In the genomic region with DNA sequence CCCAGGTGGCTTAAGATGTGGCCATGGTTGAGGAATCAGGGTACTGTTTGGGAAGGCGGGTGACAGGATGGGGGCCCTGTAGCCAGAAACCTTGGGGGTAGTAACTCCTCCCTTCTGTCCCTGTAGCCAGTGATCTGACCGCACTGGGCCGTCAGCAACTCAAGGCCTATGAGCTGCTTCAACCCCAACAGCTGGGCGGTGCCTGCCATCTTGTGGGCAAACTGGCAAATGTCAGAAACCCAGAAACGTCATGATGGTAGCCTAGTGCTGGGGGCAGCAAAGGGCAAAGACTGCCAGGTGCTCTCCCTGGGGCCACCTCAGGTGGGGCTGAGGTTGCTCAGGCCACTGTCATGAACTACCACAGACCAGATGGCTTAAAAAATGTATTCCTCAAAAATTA, we compare ENCODE assay signal across 9 cellular contexts. TPM values are rescaled to one million over a fixed set of nuclear protein-coding genes. Genes with fewer than 3 reads are reported as not detected.
A peak's percentile ranks its signal among the peaks of the same experiment; 100 is the strongest.
DNase-seq lines count a peak whose midpoint lies in the region; ATAC-seq, FAIRE-seq and TF ChIP-seq lines count a peak whose summit lies in the region.
"Had no signal": no experiment of that assay in that cellular context is flagged by ENCODE, and none has a peak within 500 bp of the region (broad histone marks: within the 10 kb centered on the region; RNA-seq: fewer than 3 reads in every experiment).

No MANE protein-coding gene starts in this region.

- H3K36me3 ChIP-seq in HEK293 (ENCODE audit: control insufficient read depth in 2 of 2, insufficient read depth in 1 of 2, low read length in 2 of 2) (peaks cover 10 to 37% of the 10 kb centered on the region in 2 experiments; a peak in 2 of 3 replicates), endothelial cell of umbilical vein (ENCODE audit: control insufficient read depth in 2 of 2, extremely low read depth in 1 of 2, insufficient read depth in 2 of 2, low read length in 2 of 2) (peaks cover 5 to 17% of the 10 kb centered on the region in 2 experiments), parathyroid adenoma (ENCODE audit: control insufficient read depth, insufficient read depth, low read length) (no peaks in the 10 kb centered on the region)

- peaks cover 50% of the 10 kb centered on the region for H3K4me1 Mint-ChIP-seq in CD4-positive, alpha-beta T cell (ENCODE audit: low read depth)

- H3K4me3 Mint-ChIP-seq in CD4-positive, alpha-beta T cell: peak overlapping the region; percentile 80

- peaks cover 54% of the 10 kb centered on the region for H3K79me2 ChIP-seq in endothelial cell of umbilical vein (ENCODE audit: control insufficient read depth, insufficient read depth, low read length)
- peaks cover 52% of the 10 kb centered on the region for H3K79me2 ChIP-seq in parathyroid adenoma

- dilution Hi-C loops in endothelial cell of umbilical vein (cut with MboI; ENCODE audit: extremely low pct_ligation_motif_present, low sequenced_read_pairs): no loop called here

- H3K27ac ChIP-seq in CD4-positive, alpha-beta T cell (ENCODE audit: low read depth, low read length): no peak overlapping the region
- H3K27ac ChIP-seq in HEK293 (ENCODE audit: extremely low read depth, low read depth, low read length): no peak overlapping the region
- H3K27ac ChIP-seq in endothelial cell of umbilical vein (ENCODE audit: insufficient read depth, low read depth, low read length): no peak overlapping the region
- H3K27ac ChIP-seq in parathyroid adenoma: peak overlapping the region; percentile 1
- H3K27ac ChIP-seq: SJSA1 had no signal

- peak overlapping the region; percentile 27 for H3K27ac Mint-ChIP-seq in CD4-positive, alpha-beta T cell

- no peaks in the 10 kb centered on the region for H3K9me3 Mint-ChIP-seq in CD4-positive, alpha-beta T cell

- no peaks in the 10 kb centered on the region for H3K27me3 ChIP-seq in CD4-positive, alpha-beta T cell (ENCODE audit: control insufficient read depth, insufficient read depth, low read length)
- no peaks in the 10 kb centered on the region for H3K27me3 ChIP-seq in endothelial cell of umbilical vein (ENCODE audit: control insufficient read depth in 2 of 2, insufficient read depth in 2 of 2, low read length in 2 of 2)
- H3K27me3 ChIP-seq in parathyroid adenoma (ENCODE audit: control insufficient read depth, insufficient read depth, low read length): no peaks in the 10 kb centered on the region
- H3K27me3 ChIP-seq: SJSA1 had no signal

- no peaks in the 10 kb centered on the region for H3K9me3 ChIP-seq in CD4-positive, alpha-beta T cell (ENCODE audit: control insufficient read depth, low read length)
- H3K9me3 ChIP-seq in HEK293 (ENCODE audit: control insufficient read depth, insufficient read depth, low read depth, low read length): no peaks in the 10 kb centered on the region
- no peaks in the 10 kb centered on the region for H3K9me3 ChIP-seq in endothelial cell of umbilical vein (replicated peaks; ENCODE audit: control insufficient read depth, insufficient read depth, low read length)
- H3K9me3 ChIP-seq in parathyroid adenoma (ENCODE audit: control insufficient read depth, low read length): no peaks in the 10 kb centered on the region
- H3K9me3 ChIP-seq: SJSA1 had no signal

- intact Hi-C loops in CD4-positive, alpha-beta T cell (cut with DNase I, micrococcal nuclease): loop anchor here in 1 of 2 experiments (5.0 kb wide), 4 partner anchors 83 to 407 kb away; a partner anchor contains a TSS
- intact Hi-C loops in endothelial cell of umbilical vein (cut with micrococcal nuclease): loop anchor here (1.0 to 10.0 kb wide), 3 partner anchors 51 to 461 kb away; no protein-coding TSS in a partner anchor

- H3K4me3 ChIP-seq in HEK293 (ENCODE audit: low read depth, low read length): no peak overlapping the region
- no peak overlapping the region for H3K4me3 ChIP-seq in endothelial cell of umbilical vein (replicated peaks in 1 of 3; ENCODE audit: insufficient read depth in 1 of 3, low read depth in 1 of 3, low read length in 3 of 3)
- no peak overlapping the region for H3K4me3 ChIP-seq in parathyroid adenoma (ENCODE audit: low read depth, low read length)
- H3K4me3 ChIP-seq: SJSA1 had no signal

- POLR2A ChIA-PET in CD4-positive, alpha-beta T cell (lab: Charles Lee): no interaction called here
- POLR2A ChIA-PET in HEK293 (lab: Yijun Ruan, JAX) (no interaction called here), endothelial cell of umbilical vein (lab: Charles Lee) (no interaction called here)

- H3K4me1 ChIP-seq in HEK293 (ENCODE audit: control insufficient read depth, insufficient read depth, low read length): no peaks in the 10 kb centered on the region
- peaks cover 13% of the 10 kb centered on the region for H3K4me1 ChIP-seq in endothelial cell of umbilical vein (ENCODE audit: control insufficient read depth, extremely low read depth, insufficient read depth, low read length)
- peaks cover 9% of the 10 kb centered on the region for H3K4me1 ChIP-seq in parathyroid adenoma

- FAIRE-seq in endothelial cell of umbilical vein (lab: Jason Lieb, UNC): peak; percentile 55

- CTCF ChIA-PET in CD4-positive, alpha-beta T cell (lab: Charles Lee): no interaction called here
- CTCF ChIA-PET in HEK293 (lab: Yijun Ruan, JAX): interaction anchor here (0.7 to 1.9 kb wide), 3 partner anchors 69 to 79 kb away, joined by 3 to 6 read pairs (median 3); no protein-coding TSS in a partner anchor
- CTCF ChIA-PET in endothelial cell of umbilical vein (lab: Charles Lee): interaction anchor here (0.6 to 1.5 kb wide), 7 partner anchors 16 to 322 kb away, joined by 3 to 9 read pairs (median 4); a partner anchor contains a TSS

- no peak for ATAC-seq in CD4-positive, alpha-beta T cell (ENCODE audit: poor library complexity)
- ATAC-seq in GM19035 (IDR thresholded peaks at IDR 0.05; ENCODE audit: unreplicated experiment) (no peak), HG03196 (IDR thresholded peaks at IDR 0.05; ENCODE audit: unreplicated experiment) (no peak)

- TF ChIP-seq CTCF in CD4-positive, alpha-beta T cell (IDR thresholded peaks at IDR 0.05): no peak
- TF ChIP-seq CTCF in HEK293 (tag by site-specific recombination; IDR thresholded peaks at IDR 0.05) (peak; percentile 43), endothelial cell of umbilical vein (IDR thresholded peaks at IDR 0.05; ENCODE audit: extremely low read depth in 1 of 2, insufficient read depth in 1 of 2, low read depth in 1 of 2, low read length in 2 of 2) (peak; percentile 42 to 60), parathyroid adenoma (IDR thresholded peaks at IDR 0.05) (peak; percentile 74)

- peaks cover 51% of the 10 kb centered on the region for H3K36me3 Mint-ChIP-seq in CD4-positive, alpha-beta T cell (ENCODE audit: low read depth)

- H3K4me2 ChIP-seq in endothelial cell of umbilical vein (ENCODE audit: insufficient read depth, low read length) (no peak overlapping the region), parathyroid adenoma (ENCODE audit: low read length) (no peak overlapping the region)

- DNase-seq in CD4-positive, alpha-beta T cell: peak in 2 of 10 experiments; percentile 15 to 25
- peak; percentile 43 for DNase-seq in SW480 (ENCODE audit: low spot score)
- DNase-seq in endothelial cell of umbilical vein (ENCODE audit: low read depth, low spot score): peak; percentile 55
- no peak for DNase-seq in foreskin melanocyte

- H3K27me3 Mint-ChIP-seq in CD4-positive, alpha-beta T cell: no peaks in the 10 kb centered on the region

- TF ChIP-seq POLR2A in endothelial cell of umbilical vein (IDR thresholded peaks at IDR 0.05; ENCODE audit: low read depth, low read length): no peak

- H2AFZ ChIP-seq in endothelial cell of umbilical vein (ENCODE audit: low read depth, low read length) (no peak overlapping the region), parathyroid adenoma (no peak overlapping the region)

- H3K9ac ChIP-seq in endothelial cell of umbilical vein (replicated peaks; ENCODE audit: extremely low read depth, insufficient read depth, low read length) (no peak overlapping the region), parathyroid adenoma (no peak overlapping the region)

- BruUV-seq in endothelial cell of umbilical vein (replicated peaks; lab: Mats Ljungman, UMichigan): no TSS peak

- peaks cover 2% of the 10 kb centered on the region for H4K20me1 ChIP-seq in endothelial cell of umbilical vein (replicated peaks; ENCODE audit: control insufficient read depth, extremely low read depth, insufficient read depth, low read length)

- no peaks in the 10 kb centered on the region for H3K9me1 ChIP-seq in endothelial cell of umbilical vein (replicated peaks; ENCODE audit: control insufficient read depth, extremely low read depth, insufficient read depth, low read length)

RNA-seq across cellular contexts. Expression of a gene that starts 3.5 kb away (rescaled TPM):
- 100 to 1,000 TPM; 135 to 143 TPM for total RNA-seq in CD4-positive, alpha-beta T cell
- 239 and 252 TPM in 2 replicates for total RNA-seq in endothelial cell of umbilical vein
- 407 and 557 TPM in 2 replicates for polyA plus RNA-seq in endothelial cell of umbilical vein
- polyA plus RNA-seq in endothelial cell of umbilical vein (2011; cell fraction: cytosol; rRNA removed): 209 and 297 TPM in 2 replicates
- 158 and 185 TPM in 2 replicates for polyA plus RNA-seq in endothelial cell of umbilical vein (2011; cell fraction: nucleus; rRNA removed)
- 171 and 230 TPM in 2 replicates for polyA plus RNA-seq in endothelial cell of umbilical vein (2012)
- 136 and 146 TPM in 2 replicates for polyA minus RNA-seq in endothelial cell of umbilical vein
- 121 TPM for polyA minus RNA-seq in endothelial cell of umbilical vein (2011; cell fraction: cytosol; rRNA and poly(A)+ RNA removed)
- 53.9 and 83.6 TPM in 2 replicates for polyA minus RNA-seq in endothelial cell of umbilical vein (2011; cell fraction: nucleus; rRNA and poly(A)+ RNA removed)

RNA-seq across cellular contexts. Expression of a gene that starts 3.9 kb away (rescaled TPM):
- 10 to 100 TPM; 47.9 to 49.7 TPM for total RNA-seq in CD4-positive, alpha-beta T cell
- total RNA-seq in endothelial cell of umbilical vein: 47.7 and 51.9 TPM in 2 replicates
- polyA plus RNA-seq in endothelial cell of umbilical vein: 60.1 and 61.8 TPM in 2 replicates
- 39.0 and 47.3 TPM in 2 replicates for polyA plus RNA-seq in endothelial cell of umbilical vein (2011; cell fraction: cytosol; rRNA removed)
- polyA plus RNA-seq in endothelial cell of umbilical vein (2011; cell fraction: nucleus; rRNA removed): 46.8 and 57.5 TPM in 2 replicates
- 34.2 and 35.0 TPM in 2 replicates for polyA plus RNA-seq in endothelial cell of umbilical vein (2012)
- 52.3 and 54.3 TPM in 2 replicates for polyA minus RNA-seq in endothelial cell of umbilical vein
- polyA minus RNA-seq in endothelial cell of umbilical vein (2011; cell fraction: cytosol; rRNA and poly(A)+ RNA removed): 64.2 TPM
- polyA minus RNA-seq in endothelial cell of umbilical vein (2011; cell fraction: nucleus; rRNA and poly(A)+ RNA removed): 20.1 and 21.3 TPM in 2 replicates

RNA-seq across cellular contexts. Expression of a gene that starts 19.7 kb away (rescaled TPM):
- not detected for total RNA-seq in CD4-positive, alpha-beta T cell
- 3.0 and 4.0 TPM in 2 replicates for total RNA-seq in endothelial cell of umbilical vein
- polyA plus RNA-seq in endothelial cell of umbilical vein: 8.5 and 11.0 TPM in 2 replicates
- 4.3 and 5.6 TPM in 2 replicates for polyA plus RNA-seq in endothelial cell of umbilical vein (2011; cell fraction: cytosol; rRNA removed)
- polyA plus RNA-seq in endothelial cell of umbilical vein (2011; cell fraction: nucleus; rRNA removed): 2.4 and 4.3 TPM in 2 replicates
- 3.3 and 8.7 TPM in 2 replicates for polyA plus RNA-seq in endothelial cell of umbilical vein (2012)
- polyA minus RNA-seq in endothelial cell of umbilical vein: 3.6 and 5.2 TPM in 2 replicates
- 5.6 TPM for polyA minus RNA-seq in endothelial cell of umbilical vein (2011; cell fraction: cytosol; rRNA and poly(A)+ RNA removed)
- polyA minus RNA-seq in endothelial cell of umbilical vein (2011; cell fraction: nucleus; rRNA and poly(A)+ RNA removed): 0.67 and 1.3 TPM in 2 replicates
- total RNA-seq: SJSA1 had no signal

RNA-seq across cellular contexts. Expression of a gene that starts 25.4 kb away (rescaled TPM):
- 1 to 10 TPM; 1.1 TPM for total RNA-seq in CD4-positive, alpha-beta T cell
- 131 and 139 TPM in 2 replicates for total RNA-seq in endothelial cell of umbilical vein
- polyA plus RNA-seq in endothelial cell of umbilical vein: 180 and 184 TPM in 2 replicates
- 87.0 and 149 TPM in 2 replicates for polyA plus RNA-seq in endothelial cell of umbilical vein (2011; cell fraction: cytosol; rRNA removed)
- 180 and 225 TPM in 2 replicates for polyA plus RNA-seq in endothelial cell of umbilical vein (2011; cell fraction: nucleus; rRNA removed)
- 111 and 166 TPM in 2 replicates for polyA plus RNA-seq in endothelial cell of umbilical vein (2012)
- 82.4 and 98.5 TPM in 2 replicates for polyA minus RNA-seq in endothelial cell of umbilical vein
- polyA minus RNA-seq in endothelial cell of umbilical vein (2011; cell fraction: cytosol; rRNA and poly(A)+ RNA removed): 9.4 TPM
- 43.0 and 63.2 TPM in 2 replicates for polyA minus RNA-seq in endothelial cell of umbilical vein (2011; cell fraction: nucleus; rRNA and poly(A)+ RNA removed)
